ENCODE assay signal across 17 cellular contexts in the genomic region with DNA sequence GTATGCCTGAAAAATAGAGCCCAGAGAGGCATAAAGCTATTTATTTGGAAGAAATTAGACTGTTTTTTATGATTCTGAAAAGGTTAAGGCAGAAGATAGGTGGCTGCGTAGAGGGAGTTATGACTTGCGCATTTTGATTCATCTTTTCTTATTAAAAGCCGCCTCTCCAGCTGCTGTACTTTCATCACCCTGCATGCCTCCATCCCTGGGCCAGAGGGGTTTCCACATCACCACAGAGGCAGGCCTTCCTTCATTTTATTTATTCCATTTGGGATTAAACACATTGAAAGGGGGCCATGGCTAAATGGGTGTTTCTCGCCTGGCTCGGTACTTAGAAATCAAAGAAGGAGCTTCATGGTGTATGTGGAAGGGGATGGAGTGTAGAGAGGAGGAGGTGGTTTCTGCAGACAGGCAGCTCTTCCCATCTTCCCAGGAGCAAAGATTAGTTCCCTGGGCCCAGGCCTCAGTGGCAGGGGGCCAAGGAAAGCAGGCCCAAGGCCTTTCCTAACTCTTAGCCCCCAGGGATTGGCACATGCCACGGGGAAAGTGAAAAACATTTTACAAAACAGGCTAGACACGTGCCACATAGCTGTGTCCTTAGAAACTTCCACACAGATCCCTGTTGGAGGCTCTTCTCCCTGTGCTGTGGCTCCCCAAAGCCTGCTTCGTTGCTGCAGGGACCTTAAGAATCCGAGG. TPM values are rescaled to one million over a fixed set of nuclear protein-coding genes. Genes with fewer than 3 reads are reported as not detected.
DNase-seq lines count a peak whose midpoint lies in the region; ATAC-seq and TF ChIP-seq lines count a peak whose summit lies in the region.
"Had no signal": no experiment of that assay in that cellular context is flagged by ENCODE, and none has a peak within 500 bp of the region (broad histone marks: within the 10 kb centered on the region; RNA-seq: fewer than 3 reads in every experiment).

No MANE protein-coding gene starts in this region.

- intact Hi-C loops in right cardiac atrium (cut with DNase I) = no loop called here
- intact Hi-C loops in testis (cut with DNase I; ENCODE audit: low total_unique reads) = no loop called here

- H3K9me3 ChIP-seq in right cardiac atrium (ENCODE audit: control insufficient read depth, low read length) (no peaks in the 10 kb centered on the region), testis (no peaks in the 10 kb centered on the region)
- H3K9me3 ChIP-seq: sigmoid colon had no signal

- H3K27me3 ChIP-seq in right cardiac atrium (ENCODE audit: control insufficient read depth, insufficient read depth) (no peaks in the 10 kb centered on the region), testis (no peaks in the 10 kb centered on the region)
- H3K27me3 ChIP-seq: sigmoid colon had no signal

- no peaks in the 10 kb centered on the region for H3K36me3 Mint-ChIP-seq in brain
- H3K36me3 Mint-ChIP-seq: activated naive CD8-positive, alpha-beta T cell treated with anti-CD3 and anti-CD28 coated beads, Interleukin-2, amount 10 ng/mL, durations not matched to agents 7 days and 5 days; CD8-positive, alpha-beta memory T cell; natural killer cell had no signal

- H3K4me1 ChIP-seq in right cardiac atrium (ENCODE audit: control insufficient read depth, insufficient read depth, low read length) = peaks cover 3% of the 10 kb centered on the region
- H3K4me1 ChIP-seq in testis = peaks cover 15% of the 10 kb centered on the region

- H3K4me3 Mint-ChIP-seq in brain = peak overlapping the region; percentile 9 to 73 (median 53)
- H3K4me3 Mint-ChIP-seq: activated naive CD8-positive, alpha-beta T cell treated with anti-CD3 and anti-CD28 coated beads, Interleukin-2, amount 10 ng/mL, durations not matched to agents 7 days and 5 days; CD8-positive, alpha-beta memory T cell; dendritic cell treated with granulocyte-macrophage colony-stimulating factor and Interleukin-4, amounts not matched to agents 40 ng/mL and 50 ng/mL, for 4 days; natural killer cell; stimulated activated naive CD8-positive, alpha-beta T cell treated with anti-CD3 and anti-CD28 coated beads, Interleukin-15, Interleukin-2, amounts not matched to agents 100 ng/mL and 50 ng/mL, for 24 hours had no signal

- ATAC-seq in right cardiac atrium = peak; percentile 74 to 78
- no peak for ATAC-seq in HG02678 (IDR thresholded peaks at IDR 0.05; ENCODE audit: unreplicated experiment)
- ATAC-seq: activated CD4-positive, CD25-positive, alpha-beta regulatory T cell treated with anti-CD3 and anti-CD28 coated beads, Interleukin-2, amount 50 U/mL, for 24 hours; natural killer cell had no signal

- no peaks in the 10 kb centered on the region for H3K27me3 Mint-ChIP-seq in brain

- peaks cover 62% of the 10 kb centered on the region for H3K4me1 Mint-ChIP-seq in brain
- H3K4me1 Mint-ChIP-seq: activated naive CD8-positive, alpha-beta T cell treated with anti-CD3 and anti-CD28 coated beads, Interleukin-2, amount 10 ng/mL, durations not matched to agents 7 days and 5 days; CD8-positive, alpha-beta memory T cell; natural killer cell had no signal

- TF ChIP-seq CTCF in brain (conservative IDR thresholded peaks at IDR 0.05) = no peak
- TF ChIP-seq CTCF in testis (IDR thresholded peaks at IDR 0.05) = no peak

- H3K9me3 Mint-ChIP-seq in brain = peaks cover 0 to 3% (median 1%) of the 10 kb centered on the region in 5 experiments
- H3K9me3 Mint-ChIP-seq: activated naive CD8-positive, alpha-beta T cell treated with anti-CD3 and anti-CD28 coated beads, Interleukin-2, amount 10 ng/mL, durations not matched to agents 7 days and 5 days; CD8-positive, alpha-beta memory T cell; dendritic cell treated with granulocyte-macrophage colony-stimulating factor and Interleukin-4, amounts not matched to agents 40 ng/mL and 50 ng/mL, for 4 days; natural killer cell; stimulated activated naive CD8-positive, alpha-beta T cell treated with anti-CD3 and anti-CD28 coated beads, Interleukin-15, Interleukin-2, amounts not matched to agents 100 ng/mL and 50 ng/mL, for 24 hours had no signal

- peak; percentile 92 for DNase-seq in NCI-H1694 treated with DMSO at 0.1 percent for 48 hours (lab: John Stamatoyannopoulos, UW)
- peak; percentile 59 to 84 (median 82) for DNase-seq in right cardiac atrium
- peak; percentile 27 for DNase-seq in testis
- DNase-seq in DMS114 treated with DMSO at 0.1 percent for 48 hours (lab: John Stamatoyannopoulos, UW; ENCODE audit: unreplicated experiment) = no peak
- no peak for DNase-seq in SIG-M5 treated with dmso at 0.1 percent for 504 hours (lab: John Stamatoyannopoulos, UW; ENCODE audit: unreplicated experiment)
- DNase-seq: activated naive CD8-positive, alpha-beta T cell treated with anti-CD3 and anti-CD28 coated beads, Interleukin-2, amount 10 ng/mL, durations not matched to agents 7 days and 5 days; CD8-positive, alpha-beta memory T cell; natural killer cell; sigmoid colon; SW 1271 had no signal

- 62% methylated on average over 9 of the region's 9 CpGs for WGBS in right cardiac atrium
- 45 to 46% methylated on average over 8 to 9 of the region's 9 CpGs for WGBS in testis, 2 donors

- no peaks in the 10 kb centered on the region for H3K36me3 ChIP-seq in testis (ENCODE audit: low read depth, missing control alignments)
- H3K36me3 ChIP-seq: sigmoid colon had no signal

- H3K4me3 ChIP-seq in right cardiac atrium (ENCODE audit: low read length) = no peak overlapping the region
- H3K4me3 ChIP-seq in testis = peak overlapping the region in 1 of 2 donors; percentile 47
- H3K4me3 ChIP-seq: sigmoid colon had no signal

- TF ChIP-seq POLR2A in testis (IDR thresholded peaks at IDR 0.05) = no peak

- no peak overlapping the region for H3K27ac ChIP-seq in right cardiac atrium (ENCODE audit: low read length)
- H3K27ac ChIP-seq in testis = no peak overlapping the region
- H3K27ac ChIP-seq: sigmoid colon had no signal

- peak overlapping the region; percentile 66 to 98 (median 92) for H3K27ac Mint-ChIP-seq in brain
- H3K27ac Mint-ChIP-seq: activated naive CD8-positive, alpha-beta T cell treated with anti-CD3 and anti-CD28 coated beads, Interleukin-2, amount 10 ng/mL, durations not matched to agents 7 days and 5 days; CD8-positive, alpha-beta memory T cell; dendritic cell treated with granulocyte-macrophage colony-stimulating factor and Interleukin-4, amounts not matched to agents 40 ng/mL and 50 ng/mL, for 4 days; natural killer cell; stimulated activated naive CD8-positive, alpha-beta T cell treated with anti-CD3 and anti-CD28 coated beads, Interleukin-15, Interleukin-2, amounts not matched to agents 100 ng/mL and 50 ng/mL, for 24 hours had no signal

RNA-seq across cellular contexts. Expression of a gene that starts 14.7 kb away (rescaled TPM):
- polyA plus RNA-seq in brain (ENCODE audit: insufficient read depth, low read depth, low replicate concordance) (9.7 TPM), right cardiac atrium (0.02 TPM), testis (ENCODE audit: insufficient read depth, low read depth, low replicate concordance) (2.4 TPM)
- total RNA-seq in right cardiac atrium (under 1 TPM in 1 of 4 donors, not detected in 3; 0.33 TPM), testis (1 to 10 TPM; 2.5 to 3.1 TPM)
- total RNA-seq: activated naive CD8-positive, alpha-beta T cell treated with anti-CD3 and anti-CD28 coated beads, Interleukin-2, amount 10 ng/mL, durations not matched to agents 7 days and 5 days; CD8-positive, alpha-beta memory T cell; H4; M059J; natural killer cell had no signal
- polyA plus RNA-seq: CD8-positive, alpha-beta memory T cell had no signal

Comparison
In these comparisons a context has a peak if more than half of its experiments do, and no peak if none do; other contexts are left out.
1. DNase-seq: peak in NCI-H1694 treated with DMSO at 0.1 percent for 48 hours (single experiment), right cardiac atrium (3 of 3) and testis (single experiment); none in DMS114 treated with DMSO at 0.1 percent for 48 hours (single experiment) and SIG-M5 treated with dmso at 0.1 percent for 504 hours (single experiment).